ENCODE assay signal across 1 cellular context in genomic region chr16:89922884-89923639, GRCh38.
TF ChIP-seq lines count a peak whose summit lies in the region.

TUBB3 (plus strand) TSS chr16:89923342; CDS start chr16:89923402, 60 bp downstream.

TF ChIP-seq in HepG2, 621 proteins besides CTCF, POLR2A, EP300 and RAD21 (continued from another document and continues in another):
- TF ChIP-seq IRF9 (CRISPR knock-in tag; IDR thresholded peaks at IDR 0.05; ENCODE audit: borderline replicate concordance) (peak; percentile 60; the same call in 1 of the 2 replicates), ZBTB20 (CRISPR knock-in tag; IDR thresholded peaks at IDR 0.05; ENCODE audit: borderline replicate concordance, low read depth) (no peak), ZNF354B (CRISPR knock-in tag; IDR thresholded peaks at IDR 0.05) (no peak), ZNF713 (CRISPR knock-in tag; IDR thresholded peaks at IDR 0.05) (no peak), TERF1 (CRISPR knock-in tag; IDR thresholded peaks at IDR 0.05) (0 out of 2 replicates have a peak, but pooled peaks have one; percentile 55), NRL (CRISPR knock-in tag; IDR thresholded peaks at IDR 0.05; ENCODE audit: borderline replicate concordance) (no peak), ZNF776 (CRISPR knock-in tag; IDR thresholded peaks at IDR 0.05) (no peak), RNF2 (conservative IDR thresholded peaks at IDR 0.05; ENCODE audit: low read depth) (peak; percentile 75; the same call in 1 of the 2 replicates), KLF6 (CRISPR knock-in tag; IDR thresholded peaks at IDR 0.05) (peak; percentile 84), ZNF563 (CRISPR knock-in tag; IDR thresholded peaks at IDR 0.05) (peak; percentile 78), ZNF703 (CRISPR knock-in tag; IDR thresholded peaks at IDR 0.05; ENCODE audit: borderline replicate concordance) (no peak), MLX (CRISPR knock-in tag; IDR thresholded peaks at IDR 0.05) (no peak), ZNF251 (CRISPR knock-in tag; IDR thresholded peaks at IDR 0.05) (no peak), NKX3-1 (CRISPR knock-in tag; IDR thresholded peaks at IDR 0.05) (no peak), XBP1 (CRISPR knock-in tag; IDR thresholded peaks at IDR 0.05) (no peak), ZNF382 (CRISPR knock-in tag; IDR thresholded peaks at IDR 0.05; ENCODE audit: borderline replicate concordance) (no peak), NR2F1 (CRISPR knock-in tag; IDR thresholded peaks at IDR 0.05) (no peak), ZNF704 (CRISPR knock-in tag; IDR thresholded peaks at IDR 0.05; ENCODE audit: borderline replicate concordance) (no peak), ZNF558 (CRISPR knock-in tag; IDR thresholded peaks at IDR 0.05; ENCODE audit: borderline replicate concordance) (peak; percentile 65; the same call in 1 of the 2 replicates), GMEB1 (CRISPR knock-in tag; IDR thresholded peaks at IDR 0.05; ENCODE audit: borderline replicate concordance) (no peak), SALL1 (CRISPR knock-in tag; IDR thresholded peaks at IDR 0.05) (peak; percentile 39; the same call in 1 of the 2 replicates), SMC3 (IDR thresholded peaks at IDR 0.05; ENCODE audit: low read length) (no peak), PATZ1 (CRISPR knock-in tag; IDR thresholded peaks at IDR 0.05) (peak; percentile 97), ZNF660 (CRISPR knock-in tag; IDR thresholded peaks at IDR 0.05; ENCODE audit: borderline replicate concordance, low read depth) (no peak), RFX5 (IDR thresholded peaks at IDR 0.05; ENCODE audit: low read depth, low read length) (no peak), ZNF292 (CRISPR knock-in tag; IDR thresholded peaks at IDR 0.05; ENCODE audit: borderline replicate concordance, low read depth) (no peak), ONECUT2 (CRISPR knock-in tag; IDR thresholded peaks at IDR 0.05) (no peak), ZNF580 (CRISPR knock-in tag; IDR thresholded peaks at IDR 0.05; ENCODE audit: borderline replicate concordance, low read depth) (0 out of 2 replicates have a peak, but pooled peaks have one; percentile 11), HNF4A (CRISPR knock-in tag; IDR thresholded peaks at IDR 0.05) (no peak), KDM2A (CRISPR knock-in tag; IDR thresholded peaks at IDR 0.05; ENCODE audit: borderline replicate concordance, low read depth) (peak; percentile 28), SP5 (CRISPR knock-in tag; IDR thresholded peaks at IDR 0.05; ENCODE audit: borderline replicate concordance, low read depth) (peak; percentile 31; the same call in 1 of the 2 replicates), NCOA1 (CRISPR knock-in tag; IDR thresholded peaks at IDR 0.05) (no peak), ZNF841 (CRISPR knock-in tag; IDR thresholded peaks at IDR 0.05; ENCODE audit: borderline replicate concordance) (no peak), ATF2 (CRISPR knock-in tag; IDR thresholded peaks at IDR 0.05) (peak; percentile 39; the same call in 1 of the 2 replicates), SOX13 (IDR thresholded peaks at IDR 0.05) (no peak), SOX13 (CRISPR knock-in tag; conservative IDR thresholded peaks at IDR 0.05 in 1 of 2, IDR thresholded peaks at IDR 0.05 in 1 of 2) (peak in 1 of 2 experiments; percentile 65; a peak in 1 of 4 replicates), CSRNP1 (CRISPR knock-in tag; IDR thresholded peaks at IDR 0.05) (no peak), PBX2 (CRISPR knock-in tag; IDR thresholded peaks at IDR 0.05) (no peak), SMYD3 (CRISPR knock-in tag; IDR thresholded peaks at IDR 0.05) (no peak), ZNF205 (CRISPR knock-in tag; IDR thresholded peaks at IDR 0.05) (no peak), ZBTB49 (CRISPR knock-in tag; IDR thresholded peaks at IDR 0.05; ENCODE audit: borderline replicate concordance) (no peak), ZNF3 (CRISPR knock-in tag; IDR thresholded peaks at IDR 0.05) (no peak), ZNF772 (CRISPR knock-in tag; IDR thresholded peaks at IDR 0.05) (no peak; the same call in 1 of the 2 replicates), RORA (CRISPR knock-in tag; IDR thresholded peaks at IDR 0.05) (no peak), ZFYVE20 (CRISPR knock-in tag; IDR thresholded peaks at IDR 0.05; ENCODE audit: borderline replicate concordance, low read depth) (no peak), HMGXB4 (CRISPR knock-in tag; IDR thresholded peaks at IDR 0.05; ENCODE audit: borderline replicate concordance in 1 of 2, low read depth in 1 of 2) (no peak; a peak in 2 of 4 replicates), ZNF737 (CRISPR knock-in tag; IDR thresholded peaks at IDR 0.05; ENCODE audit: borderline replicate concordance) (no peak), ZEB1 (IDR thresholded peaks at IDR 0.05; ENCODE audit: insufficient replicate concordance, low read depth) (no peak)
